ENCODE assay signal across 8 cellular contexts in the genomic region with DNA sequence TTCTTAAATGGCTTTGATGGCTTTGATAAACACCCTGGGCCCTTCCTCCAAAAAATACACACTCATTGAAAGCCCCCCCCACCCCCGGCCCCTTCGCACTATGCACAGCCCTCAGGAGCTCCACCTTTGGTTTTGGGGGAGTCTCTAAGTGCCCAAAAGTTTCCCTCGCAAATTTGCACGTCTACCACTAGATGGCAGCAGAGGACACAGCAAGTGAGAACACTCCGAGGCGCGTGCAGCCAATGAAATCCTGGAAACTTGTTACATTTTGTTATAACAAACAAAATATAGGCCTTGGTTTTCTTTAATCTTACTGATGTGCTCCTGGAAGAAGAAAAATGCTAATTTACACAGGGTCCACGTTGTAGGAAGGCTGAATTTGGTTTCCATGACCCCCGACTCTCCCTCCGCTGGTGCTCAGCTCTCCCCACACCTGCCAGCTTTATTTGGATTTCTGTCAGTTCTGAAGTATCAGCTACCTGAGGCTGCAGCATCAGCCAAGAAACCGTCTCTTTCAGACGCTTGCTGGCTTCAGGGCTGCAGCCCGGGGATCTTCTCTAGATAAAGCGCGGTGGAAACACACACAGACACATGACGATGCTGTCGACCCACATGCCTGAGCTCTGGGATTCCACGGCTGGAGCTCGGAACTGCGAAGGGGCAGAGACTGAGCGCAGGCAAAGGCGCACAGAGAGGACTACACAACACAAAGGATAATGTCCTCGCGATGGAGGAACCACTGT.
A peak's percentile ranks its signal among the peaks of the same experiment; 100 is the strongest.
DNase-seq lines count a peak whose midpoint lies in the region; ATAC-seq, FAIRE-seq and TF ChIP-seq lines count a peak whose summit lies in the region.

No MANE protein-coding gene starts in this region.

- H2AFZ ChIP-seq in mammary epithelial cell (ENCODE audit: low read depth, low read length) = no peak overlapping the region
- H2AFZ ChIP-seq in keratinocyte (ENCODE audit: control insufficient read depth, low read length) = no peak overlapping the region

- no peaks in the 10 kb centered on the region for H3K36me3 Mint-ChIP-seq in CD14-positive monocyte

- H3K79me2 ChIP-seq in mammary epithelial cell (ENCODE audit: insufficient read depth, low read length) (no peaks in the 10 kb centered on the region), keratinocyte (ENCODE audit: control insufficient read depth, insufficient read depth, low read length) (no peaks in the 10 kb centered on the region)

- H3K36me3 ChIP-seq in mammary epithelial cell (ENCODE audit: insufficient read depth, low read length) = no peaks in the 10 kb centered on the region
- no peaks in the 10 kb centered on the region for H3K36me3 ChIP-seq in keratinocyte (ENCODE audit: control insufficient read depth in 2 of 2, extremely low read depth in 1 of 2, insufficient read depth in 2 of 2, low read length in 2 of 2)

- H3K4me2 ChIP-seq in mammary epithelial cell (ENCODE audit: insufficient read depth, low read depth, low read length) (no peak overlapping the region), keratinocyte (ENCODE audit: control insufficient read depth, extremely low read depth, insufficient read depth, low read depth, low read length) (no peak overlapping the region)

- peak overlapping the region in 1 of 7 donors; percentile 66 for H3K27ac Mint-ChIP-seq in CD14-positive monocyte

- DNase-seq in CD14-positive monocyte (ENCODE audit: low spot score) (peak; percentile 60), NCI-H1694 treated with DMSO at 0.1 percent for 48 hours (lab: John Stamatoyannopoulos, UW) (peak; percentile 23), mammary epithelial cell (peak; percentile 44), keratinocyte (ENCODE audit: low read depth, low spot score) (peak; percentile 38)
- peak; percentile 60 for DNase-seq in stimulated activated CD4-positive, alpha-beta T cell treated with anti-CD3 and anti-CD28 coated beads, Interleukin-1b, Interleukin-23, amount 100 ng/mL, for 48 hours

- H3K4me1 Mint-ChIP-seq in CD14-positive monocyte = peaks cover 12% of the 10 kb centered on the region

- peaks cover 2 to 9% (median 6%) of the 10 kb centered on the region in 3 donors for H3K27me3 Mint-ChIP-seq in CD14-positive monocyte (ENCODE audit: low read depth in 3 of 3)

- no TSS peak for BruUV-seq in mammary epithelial cell (replicated peaks; lab: Mats Ljungman, UMichigan)

- no peaks in the 10 kb centered on the region for H3K9me1 ChIP-seq in keratinocyte (ENCODE audit: control insufficient read depth, extremely low read depth, insufficient read depth, low read length)

- 49% methylated on average over 22 of the region's 24 CpGs for WGBS in mammary epithelial cell (ENCODE audit: low coverage, missing lambda C conversion rate)

- CTCF ChIA-PET in mammary epithelial cell (lab: Charles Lee; ENCODE audit: low non-redundant PET) = interaction anchor here (0.6 to 1.9 kb wide), 2 partner anchors 214 to 222 kb away, joined by 3 to 11 read pairs; no protein-coding TSS in a partner anchor

- dilution Hi-C loops in mammary epithelial cell (cut with HindIII; ENCODE audit: low sequenced_read_pairs) = no loop called here
- dilution Hi-C loops in keratinocyte (cut with MboI; ENCODE audit: extremely low pct_ligation_motif_present, low sequenced_read_pairs) = no loop called here

- intact Hi-C loops in CD14-positive monocyte (cut with micrococcal nuclease) = loop anchor here (5.0 to 10.0 kb wide), 3 partner anchors 367 to 519 kb away; a partner anchor contains a TSS
- intact Hi-C loops in mammary epithelial cell (cut with micrococcal nuclease) = loop anchor here (1.0 to 5.0 kb wide), 3 partner anchors 214 to 512 kb away; no protein-coding TSS in a partner anchor

- ATAC-seq in GM21515 (IDR thresholded peaks at IDR 0.05; ENCODE audit: unreplicated experiment) (peak; percentile 56), GM21381 (IDR thresholded peaks at IDR 0.05; ENCODE audit: unreplicated experiment) (no peak)

- in situ Hi-C loops in mammary epithelial cell (cut with MboI; ENCODE audit: low sequenced_read_pairs in 2 of 2) = loop anchor here (25.0 kb wide), 3 partner anchors 187 to 362 kb away; a partner anchor contains a TSS

- H4K20me1 ChIP-seq in mammary epithelial cell (ENCODE audit: insufficient read depth, low read length) = no peaks in the 10 kb centered on the region
- H4K20me1 ChIP-seq in keratinocyte (ENCODE audit: control insufficient read depth, extremely low read depth, insufficient read depth, low read length) = no peaks in the 10 kb centered on the region

- H3K9ac ChIP-seq in mammary epithelial cell (ENCODE audit: insufficient read depth, low read length) (no peak overlapping the region), keratinocyte (ENCODE audit: control insufficient read depth, extremely low read depth, insufficient read depth, low read length) (no peak overlapping the region)

- H3K27me3 ChIP-seq in mammary epithelial cell (ENCODE audit: insufficient read depth, low read length) (peaks cover 4% of the 10 kb centered on the region), keratinocyte (ENCODE audit: control insufficient read depth, extremely low read depth, insufficient read depth, low read length) (peaks cover 4% of the 10 kb centered on the region)

- no peaks in the 10 kb centered on the region for H3K4me1 ChIP-seq in mammary epithelial cell (ENCODE audit: insufficient read depth, low read length)
- H3K4me1 ChIP-seq in keratinocyte (ENCODE audit: control insufficient read depth, extremely low read depth, insufficient read depth, low read length) = no peaks in the 10 kb centered on the region

- H3K4me3 ChIP-seq in mammary epithelial cell (replicated peaks in 1 of 3; ENCODE audit: insufficient read depth in 1 of 3, low read depth in 2 of 3, low read length in 3 of 3) (no peak overlapping the region), keratinocyte (ENCODE audit: control insufficient read depth in 2 of 3, extremely low read depth in 1 of 3, insufficient read depth in 2 of 3, low read depth in 1 of 3, low read length in 3 of 3) (no peak overlapping the region)

- H3K27ac ChIP-seq in VCaP = no peak overlapping the region
- H3K27ac ChIP-seq in mammary epithelial cell (ENCODE audit: insufficient read depth, low read depth, low read length) = no peak overlapping the region
- H3K27ac ChIP-seq in keratinocyte (ENCODE audit: control insufficient read depth, insufficient read depth, low read length) = no peak overlapping the region

- H3K9me3 Mint-ChIP-seq in CD14-positive monocyte = peaks cover 0 to 5% (median 1%) of the 10 kb centered on the region in 7 donors

- no peak for FAIRE-seq in keratinocyte (lab: Jason Lieb, UNC)

- H3K4me3 Mint-ChIP-seq in CD14-positive monocyte = peak overlapping the region; percentile 10 to 18

- no peaks in the 10 kb centered on the region for H3K9me3 ChIP-seq in mammary epithelial cell (replicated peaks; ENCODE audit: insufficient read depth, low read length)
- H3K9me3 ChIP-seq in keratinocyte (ENCODE audit: control insufficient read depth, low read depth, low read length) = no peaks in the 10 kb centered on the region

- TF ChIP-seq CTCF in CD14-positive monocyte (IDR thresholded peaks at IDR 0.05) = peak; percentile 86
- TF ChIP-seq CTCF in VCaP (conservative IDR thresholded peaks at IDR 0.05) = peak; percentile 92
- peak; percentile 85 to 89 for TF ChIP-seq CTCF in mammary epithelial cell (conservative IDR thresholded peaks at IDR 0.05 in 1 of 2, IDR thresholded peaks at IDR 0.05 in 1 of 2; ENCODE audit: extremely low read depth in 1 of 2, insufficient read depth in 1 of 2, low read depth in 1 of 2, low read length in 2 of 2)
- peak; percentile 64 to 81 (median 74) for TF ChIP-seq CTCF in keratinocyte (optimal IDR thresholded peaks at IDR 0.05 in 1 of 3, IDR thresholded peaks at IDR 0.05 in 1 of 3, conservative IDR thresholded peaks at IDR 0.05 in 1 of 3; ENCODE audit: extremely low read depth in 1 of 3, insufficient read depth in 2 of 3, low read length in 3 of 3)
